Comparison of ENCODE assay signal across 13 cellular contexts in the genomic region with DNA sequence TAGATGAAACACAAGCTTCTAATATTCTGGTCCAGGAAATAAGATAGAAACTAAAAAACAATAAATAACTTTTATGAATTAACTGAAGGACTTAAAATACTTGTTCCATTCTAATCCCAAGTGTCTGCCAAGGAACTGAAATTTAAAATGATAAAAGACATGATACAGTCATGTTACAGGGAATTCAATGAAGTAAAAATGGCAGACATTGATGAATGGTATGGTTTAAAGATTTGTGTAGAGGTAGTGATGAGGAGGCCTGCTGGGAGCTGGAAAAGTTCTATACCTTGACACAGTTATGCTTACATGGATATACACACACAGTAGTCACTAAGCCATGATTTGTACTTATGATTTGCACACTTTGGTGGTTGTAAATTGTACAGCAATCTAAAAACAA. TPM values are rescaled to one million over a fixed set of nuclear protein-coding genes. Genes with fewer than 3 reads are reported as not detected.
DNase-seq lines count a peak whose midpoint lies in the region; ATAC-seq and TF ChIP-seq lines count a peak whose summit lies in the region.
"Had no signal": no experiment of that assay in that cellular context is flagged by ENCODE, and none has a peak within 500 bp of the region (broad histone marks: within the 10 kb centered on the region; RNA-seq: fewer than 3 reads in every experiment).

No MANE protein-coding gene starts in this region.

- TF ChIP-seq CTCF in SK-N-SH (IDR thresholded peaks at IDR 0.05), result no peak

- peak overlapping the region; percentile 52 for H3K27ac Mint-ChIP-seq in activated naive CD8-positive, alpha-beta T cell treated with anti-CD3 and anti-CD28 coated beads for 36 hours
- H3K27ac Mint-ChIP-seq in naive thymus-derived CD4-positive, alpha-beta T cell, result peak overlapping the region; percentile 9 to 97 (median 27)

- peak overlapping the region; percentile 96 for H3K4me3 Mint-ChIP-seq in activated naive CD8-positive, alpha-beta T cell treated with anti-CD3 and anti-CD28 coated beads for 36 hours
- peak overlapping the region in 8 of 10 donors; percentile 1 to 96 (median 32) for H3K4me3 Mint-ChIP-seq in naive thymus-derived CD4-positive, alpha-beta T cell

- no peak for TF ChIP-seq EP300 in SK-N-SH (IDR thresholded peaks at IDR 0.05; ENCODE audit: borderline replicate concordance in 1 of 2, low read depth in 1 of 2, low read length in 1 of 2)

- TF ChIP-seq RAD21 in SK-N-SH (IDR thresholded peaks at IDR 0.05; ENCODE audit: low read length), result no peak

- POLR2A ChIA-PET in SK-N-SH (lab: Yijun Ruan, JAX), result no interaction called here
- POLR2A ChIA-PET in naive thymus-derived CD4-positive, alpha-beta T cell (lab: Charles Lee), result interaction anchor here (1.0 to 1.8 kb wide), 3 partner anchors 12 to 15 kb away, joined by 3 to 6 read pairs (median 3); no protein-coding TSS in a partner anchor

- H3K4me1 ChIP-seq in SK-N-SH (ENCODE audit: control insufficient read depth in 1 of 2, insufficient read depth in 2 of 2, low read depth in 1 of 2, low read length in 1 of 2) (peaks cover 21 to 22% of the 10 kb centered on the region in 2 experiments; a peak in 3 of 4 replicates), Karpas-422 (ENCODE audit: low read length) (peaks cover 47% of the 10 kb centered on the region)
- peaks cover 21 to 32% of the 10 kb centered on the region in 2 donors for H3K4me1 ChIP-seq in naive thymus-derived CD4-positive, alpha-beta T cell (ENCODE audit: control insufficient read depth in 2 of 2, insufficient read depth in 2 of 2, low read length in 2 of 2)

- H3K9ac ChIP-seq in SK-N-SH (no peak overlapping the region), Karpas-422 (ENCODE audit: low read length) (peak overlapping the region; percentile 85)

- peaks cover 35% of the 10 kb centered on the region for H3K4me1 Mint-ChIP-seq in activated naive CD8-positive, alpha-beta T cell treated with anti-CD3 and anti-CD28 coated beads for 36 hours
- peaks cover 37 to 71% (median 69%) of the 10 kb centered on the region in 7 donors for H3K4me1 Mint-ChIP-seq in naive thymus-derived CD4-positive, alpha-beta T cell

- no peaks in the 10 kb centered on the region for H3K9me3 Mint-ChIP-seq in activated naive CD8-positive, alpha-beta T cell treated with anti-CD3 and anti-CD28 coated beads for 36 hours
- H3K9me3 Mint-ChIP-seq in naive thymus-derived CD4-positive, alpha-beta T cell, result no peaks in the 10 kb centered on the region

- H3K4me3 ChIP-seq in SK-N-SH (ENCODE audit: low read depth in 2 of 2, low read length in 1 of 2) (no peak overlapping the region), Karpas-422 (ENCODE audit: low read length) (peak overlapping the region; percentile 85)
- no peak overlapping the region for H3K4me3 ChIP-seq in naive thymus-derived CD4-positive, alpha-beta T cell (ENCODE audit: low read length)
- H3K4me3 ChIP-seq: tibial nerve had no signal

- H3K9me3 ChIP-seq in SK-N-SH (no peaks in the 10 kb centered on the region), Karpas-422 (ENCODE audit: low read length) (no peaks in the 10 kb centered on the region)
- no peaks in the 10 kb centered on the region for H3K9me3 ChIP-seq in naive thymus-derived CD4-positive, alpha-beta T cell (ENCODE audit: control insufficient read depth in 2 of 3, low read length in 3 of 3)
- H3K9me3 ChIP-seq: heart left ventricle, left lung, tibial nerve had no signal

- CTCF ChIA-PET in SK-N-SH (lab: Yijun Ruan, JAX), result interaction anchor here (1.5 to 2.5 kb wide), 2 partner anchors 28 to 33 kb away, joined by 3 to 6 read pairs; no protein-coding TSS in a partner anchor
- CTCF ChIA-PET in naive thymus-derived CD4-positive, alpha-beta T cell (lab: Charles Lee), result no interaction called here

- H3K36me3 Mint-ChIP-seq in activated naive CD8-positive, alpha-beta T cell treated with anti-CD3 and anti-CD28 coated beads for 36 hours, result peaks cover 57% of the 10 kb centered on the region
- H3K36me3 Mint-ChIP-seq in naive thymus-derived CD4-positive, alpha-beta T cell, result peaks cover 0 to 14% (median 3%) of the 10 kb centered on the region in 5 donors

- peaks cover 99% of the 10 kb centered on the region for H3K79me2 ChIP-seq in SK-N-SH (ENCODE audit: insufficient read depth)
- peaks cover 94% of the 10 kb centered on the region for H3K79me2 ChIP-seq in Karpas-422 (ENCODE audit: low read length)

- H3K4me2 ChIP-seq in SK-N-SH, result peak overlapping the region; percentile 7; the same call in 1 of the 2 replicates
- H3K4me2 ChIP-seq in Karpas-422 (ENCODE audit: low read depth, low read length, poor library complexity, severe bottlenecking), result peak overlapping the region; percentile 86

- H3K27me3 Mint-ChIP-seq in activated naive CD8-positive, alpha-beta T cell treated with anti-CD3 and anti-CD28 coated beads for 36 hours, result no peaks in the 10 kb centered on the region
- peaks cover 0 to 2% (median 0%) of the 10 kb centered on the region in 5 donors for H3K27me3 Mint-ChIP-seq in naive thymus-derived CD4-positive, alpha-beta T cell

- intact Hi-C loops in naive thymus-derived CD4-positive, alpha-beta T cell (cut with micrococcal nuclease), result loop anchor here (5.0 to 10.0 kb wide), 3 partner anchors 35 to 1295 kb away; a partner anchor contains a TSS

- H3K9me2 ChIP-seq in SK-N-SH, result no peaks in the 10 kb centered on the region
- H3K9me2 ChIP-seq in Karpas-422 (replicated peaks; ENCODE audit: insufficient read depth, low read length), result no peaks in the 10 kb centered on the region

- H3K36me3 ChIP-seq in SK-N-SH (replicated peaks in 1 of 2; ENCODE audit: control insufficient read depth in 1 of 2, insufficient read depth in 2 of 2, low read length in 1 of 2) (peaks cover 20 to 40% of the 10 kb centered on the region in 2 experiments), Karpas-422 (ENCODE audit: insufficient read depth, low read length) (peaks cover 28% of the 10 kb centered on the region; the same call in 1 of the 2 replicates)
- peaks cover 0 to 9% (median 0%) of the 10 kb centered on the region in 3 experiments for H3K36me3 ChIP-seq in naive thymus-derived CD4-positive, alpha-beta T cell (ENCODE audit: control insufficient read depth in 2 of 3, insufficient read depth in 3 of 3, low read length in 3 of 3)

- H3F3A ChIP-seq in SK-N-SH (replicated peaks; ENCODE audit: insufficient read depth), result peaks cover 11% of the 10 kb centered on the region

- H3K27me3 ChIP-seq in SK-N-SH (ENCODE audit: insufficient read depth) (no peaks in the 10 kb centered on the region), Karpas-422 (ENCODE audit: low read length) (no peaks in the 10 kb centered on the region)
- H3K27me3 ChIP-seq in naive thymus-derived CD4-positive, alpha-beta T cell (ENCODE audit: control insufficient read depth in 2 of 2, insufficient read depth in 2 of 2, low read length in 2 of 2), result no peaks in the 10 kb centered on the region
- H3K27me3 ChIP-seq: heart left ventricle, left lung, tibial nerve had no signal

- H2AFZ ChIP-seq in SK-N-SH (ENCODE audit: low read depth) (no peak overlapping the region), Karpas-422 (ENCODE audit: low read length) (no peak overlapping the region)

- no peak for ATAC-seq in SK-N-SH treated with all-trans-retinoic acid at 6 μM for 48 hours
- no peak for ATAC-seq in naive thymus-derived CD4-positive, alpha-beta T cell
- no peak for ATAC-seq in GM19395 (IDR thresholded peaks at IDR 0.05; ENCODE audit: unreplicated experiment)
- no peak for ATAC-seq in GM21528 (IDR thresholded peaks at IDR 0.05; ENCODE audit: low FRiP score, unreplicated experiment)
- no peak for ATAC-seq in HG03565 (IDR thresholded peaks at IDR 0.05; ENCODE audit: unreplicated experiment)
- ATAC-seq: heart left ventricle, left lung had no signal

- peak overlapping the region; percentile 4 to 37; a peak in 2 of 4 replicates for H3K27ac ChIP-seq in SK-N-SH (ENCODE audit: low read depth in 2 of 2, low read length in 1 of 2)
- no peak overlapping the region for H3K27ac ChIP-seq in Karpas-422 (ENCODE audit: low read length)
- H3K27ac ChIP-seq in naive thymus-derived CD4-positive, alpha-beta T cell (ENCODE audit: low read depth, low read length), result peak overlapping the region; percentile 85
- H3K27ac ChIP-seq: heart left ventricle, left lung had no signal

- H4K20me1 ChIP-seq in SK-N-SH (ENCODE audit: insufficient read depth) (peaks cover 23% of the 10 kb centered on the region), Karpas-422 (ENCODE audit: insufficient read depth, low read depth, low read length) (peaks cover 5% of the 10 kb centered on the region; the same call in 1 of the 2 replicates)

- DNase-seq in SK-N-SH (no peak), Karpas-422 (no peak)
- no peak for DNase-seq in activated naive CD8-positive, alpha-beta T cell treated with anti-CD3 and anti-CD28 coated beads for 36 hours
- DNase-seq in naive thymus-derived CD4-positive, alpha-beta T cell, result no peak
- DNase-seq: heart left ventricle, left lung, NCI-H2171 treated with DMSO at 0.1 percent for 48 hours, occipital lobe had no signal

TF ChIP-seq in SK-N-SH, 30 proteins besides CTCF, POLR2A, EP300 and RAD21 (continues in another document):
- no peak for TF ChIP-seq NFIC (IDR thresholded peaks at IDR 0.05; ENCODE audit: borderline replicate concordance)

RNA-seq across cellular contexts. Expression of a gene that starts 2.1 kb away (rescaled TPM):
- polyA plus RNA-seq in SK-N-SH (2012; rRNA removed), result 51.3 and 68.7 TPM in 2 replicates
- 25.1 and 30.9 TPM in 2 replicates for polyA plus RNA-seq in SK-N-SH (2012; cell fraction: cytosol; rRNA removed)
- polyA plus RNA-seq in SK-N-SH (2012; cell fraction: nucleus; rRNA removed), result 403 and 672 TPM in 2 replicates
- total RNA-seq in Karpas-422 (2014; rRNA removed; shearing (Covaris generic); ENCODE audit: low replicate concordance), result 135 and 201 TPM in 2 replicates
- 100 to 1,000 TPM; 109 to 110 TPM for total RNA-seq in activated naive CD8-positive, alpha-beta T cell treated with anti-CD3 and anti-CD28 coated beads for 36 hours
- total RNA-seq in naive thymus-derived CD4-positive, alpha-beta T cell, result 100 to 1,000 TPM; 120 to 174 (median 159) TPM
- 10 to 100 TPM; 18.9 to 27.3 TPM for polyA plus RNA-seq in naive thymus-derived CD4-positive, alpha-beta T cell

RNA-seq across cellular contexts. Expression of a gene that starts 39.2 kb away (rescaled TPM):
- 55.9 and 87.6 TPM in 2 replicates for polyA plus RNA-seq in SK-N-SH (2012; rRNA removed)
- polyA plus RNA-seq in SK-N-SH (2012; cell fraction: cytosol; rRNA removed), result 33.2 and 46.1 TPM in 2 replicates
- 103 and 125 TPM in 2 replicates for polyA plus RNA-seq in SK-N-SH (2012; cell fraction: nucleus; rRNA removed)
- total RNA-seq in Karpas-422 (2014; rRNA removed; shearing (Covaris generic); ENCODE audit: low replicate concordance), result 18.1 and 22.8 TPM in 2 replicates
- total RNA-seq in activated naive CD8-positive, alpha-beta T cell treated with anti-CD3 and anti-CD28 coated beads for 36 hours, result 10 to 100 TPM; 49.9 to 53.8 TPM
- 10 to 100 TPM; 29.8 to 43.7 (median 37.1) TPM for total RNA-seq in naive thymus-derived CD4-positive, alpha-beta T cell
- 10 to 100 TPM; 18.6 to 25.6 TPM for polyA plus RNA-seq in naive thymus-derived CD4-positive, alpha-beta T cell

RNA-seq across cellular contexts. Expression of a gene that starts 39.4 kb away (rescaled TPM):
- polyA plus RNA-seq in SK-N-SH (2012; rRNA removed), result 48.4 and 55.2 TPM in 2 replicates
- 46.5 and 53.8 TPM in 2 replicates for polyA plus RNA-seq in SK-N-SH (2012; cell fraction: cytosol; rRNA removed)
- 44.5 and 50.9 TPM in 2 replicates for polyA plus RNA-seq in SK-N-SH (2012; cell fraction: nucleus; rRNA removed)
- total RNA-seq in Karpas-422 (2014; rRNA removed; shearing (Covaris generic); ENCODE audit: low replicate concordance), result 15.4 and 31.0 TPM in 2 replicates
- total RNA-seq in activated naive CD8-positive, alpha-beta T cell treated with anti-CD3 and anti-CD28 coated beads for 36 hours, result 100 to 1,000 TPM; 137 to 149 TPM
- 10 to 100 TPM; 17.1 to 42.3 (median 22.4) TPM for total RNA-seq in naive thymus-derived CD4-positive, alpha-beta T cell
- 10 to 100 TPM; 27.1 to 29.0 TPM for polyA plus RNA-seq in naive thymus-derived CD4-positive, alpha-beta T cell
